ENCODE assay signal across 2 cellular contexts in genomic region chr10:69407621-69408301, GRCh38.
TF ChIP-seq lines count a peak whose summit lies in the region.

No MANE protein-coding gene starts in this region.

TF ChIP-seq in HCT116, 20 proteins besides CTCF, POLR2A, EP300 and RAD21:
- TF ChIP-seq, protein P1, sequence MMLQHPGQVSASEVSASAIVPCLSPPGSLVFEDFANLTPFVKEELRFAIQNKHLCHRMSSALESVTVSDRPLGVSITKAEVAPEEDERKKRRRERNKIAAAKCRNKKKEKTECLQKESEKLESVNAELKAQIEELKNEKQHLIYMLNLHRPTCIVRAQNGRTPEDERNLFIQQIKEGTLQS (IDR thresholded peaks at IDR 0.05) = no peak
- TF ChIP-seq ZNF274 (IDR thresholded peaks at IDR 0.05; ENCODE audit: low read depth, low read length) (no peak), CBX3 (IDR thresholded peaks at IDR 0.05; ENCODE audit: low read depth) (no peak), FOSL1 (IDR thresholded peaks at IDR 0.05; ENCODE audit: low read depth) (no peak), TCF7L2 (IDR thresholded peaks at IDR 0.05; ENCODE audit: borderline replicate concordance, extremely low read depth, insufficient read depth, insufficient read length) (no peak), EZH2phosphoT487 (IDR thresholded peaks at IDR 0.05; ENCODE audit: borderline replicate concordance) (no peak), SP1 (IDR thresholded peaks at IDR 0.05; ENCODE audit: low read depth) (no peak), EZH2 (IDR thresholded peaks at IDR 0.05) (no peak), ZFX (IDR thresholded peaks at IDR 0.05) (no peak), YY1 (IDR thresholded peaks at IDR 0.05; ENCODE audit: extremely low read depth, insufficient replicate concordance, low read depth, low read length) (no peak)
- TF ChIP-seq, protein P2, sequence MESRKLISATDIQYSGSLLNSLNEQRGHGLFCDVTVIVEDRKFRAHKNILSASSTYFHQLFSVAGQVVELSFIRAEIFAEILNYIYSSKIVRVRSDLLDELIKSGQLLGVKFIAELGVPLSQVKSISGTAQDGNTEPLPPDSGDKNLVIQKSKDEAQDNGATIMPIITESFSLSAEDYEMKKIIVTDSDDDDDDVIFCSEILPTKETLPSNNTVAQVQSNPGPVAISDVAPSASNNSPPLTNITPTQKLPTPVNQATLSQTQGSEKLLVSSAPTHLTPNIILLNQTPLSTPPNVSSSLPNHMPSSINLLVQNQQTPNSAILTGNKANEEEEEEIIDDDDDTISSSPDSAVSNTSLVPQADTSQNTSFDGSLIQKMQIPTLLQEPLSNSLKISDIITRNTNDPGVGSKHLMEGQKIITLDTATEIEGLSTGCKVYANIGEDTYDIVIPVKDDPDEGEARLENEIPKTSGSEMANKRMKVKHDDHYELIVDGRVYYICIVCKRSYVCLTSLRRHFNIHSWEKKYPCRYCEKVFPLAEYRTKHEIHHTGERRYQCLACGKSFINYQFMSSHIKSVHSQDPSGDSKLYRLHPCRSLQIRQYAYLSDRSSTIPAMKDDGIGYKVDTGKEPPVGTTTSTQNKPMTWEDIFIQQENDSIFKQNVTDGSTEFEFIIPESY (IDR thresholded peaks at IDR 0.05; ENCODE audit: extremely low read depth, insufficient replicate concordance, low read length) = no peak

TF ChIP-seq in WTC11, 78 proteins besides CTCF, POLR2A, EP300 and RAD21:
- TF ChIP-seq ZNF512 (CRISPR knock-in tag; IDR thresholded peaks at IDR 0.05; ENCODE audit: borderline replicate concordance) = no peak
- no peak for TF ChIP-seq TCF7 (CRISPR knock-in tag; IDR thresholded peaks at IDR 0.05; ENCODE audit: low read depth)
- TF ChIP-seq, protein P3, sequence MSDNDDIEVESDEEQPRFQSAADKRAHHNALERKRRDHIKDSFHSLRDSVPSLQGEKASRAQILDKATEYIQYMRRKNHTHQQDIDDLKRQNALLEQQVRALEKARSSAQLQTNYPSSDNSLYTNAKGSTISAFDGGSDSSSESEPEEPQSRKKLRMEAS (CRISPR knock-in tag; IDR thresholded peaks at IDR 0.05) = no peak
- TF ChIP-seq MXD4 (CRISPR knock-in tag; IDR thresholded peaks at IDR 0.05; ENCODE audit: borderline replicate concordance) = no peak
- no peak for TF ChIP-seq NR2C2 (CRISPR knock-in tag; IDR thresholded peaks at IDR 0.05)
- no peak for TF ChIP-seq FOXK1 (CRISPR knock-in tag; IDR thresholded peaks at IDR 0.05)
- TF ChIP-seq ZNF396 (CRISPR knock-in tag; IDR thresholded peaks at IDR 0.05; ENCODE audit: borderline replicate concordance) = no peak
- no peak for TF ChIP-seq NR3C1 (CRISPR knock-in tag; conservative IDR thresholded peaks at IDR 0.05; ENCODE audit: low read depth)
- no peak for TF ChIP-seq ARID4B (CRISPR knock-in tag; IDR thresholded peaks at IDR 0.05; ENCODE audit: borderline replicate concordance)
- TF ChIP-seq CREM (CRISPR knock-in tag; IDR thresholded peaks at IDR 0.05) = no peak
- TF ChIP-seq ZNF317 (CRISPR knock-in tag; IDR thresholded peaks at IDR 0.05; ENCODE audit: borderline replicate concordance, low read depth) = no peak
- TF ChIP-seq NFATC4 (CRISPR knock-in tag; IDR thresholded peaks at IDR 0.05) = no peak
- TF ChIP-seq, protein P4, sequence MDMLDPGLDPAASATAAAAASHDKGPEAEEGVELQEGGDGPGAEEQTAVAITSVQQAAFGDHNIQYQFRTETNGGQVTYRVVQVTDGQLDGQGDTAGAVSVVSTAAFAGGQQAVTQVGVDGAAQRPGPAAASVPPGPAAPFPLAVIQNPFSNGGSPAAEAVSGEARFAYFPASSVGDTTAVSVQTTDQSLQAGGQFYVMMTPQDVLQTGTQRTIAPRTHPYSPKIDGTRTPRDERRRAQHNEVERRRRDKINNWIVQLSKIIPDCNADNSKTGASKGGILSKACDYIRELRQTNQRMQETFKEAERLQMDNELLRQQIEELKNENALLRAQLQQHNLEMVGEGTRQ (CRISPR knock-in tag; IDR thresholded peaks at IDR 0.05) = no peak
- TF ChIP-seq ZNF263 (CRISPR knock-in tag; IDR thresholded peaks at IDR 0.05; ENCODE audit: low read depth) = no peak
- TF ChIP-seq MYBL2 (CRISPR knock-in tag; IDR thresholded peaks at IDR 0.05) = no peak
